Comparison of ENCODE assay signal across 10 cellular contexts in the genomic region with DNA sequence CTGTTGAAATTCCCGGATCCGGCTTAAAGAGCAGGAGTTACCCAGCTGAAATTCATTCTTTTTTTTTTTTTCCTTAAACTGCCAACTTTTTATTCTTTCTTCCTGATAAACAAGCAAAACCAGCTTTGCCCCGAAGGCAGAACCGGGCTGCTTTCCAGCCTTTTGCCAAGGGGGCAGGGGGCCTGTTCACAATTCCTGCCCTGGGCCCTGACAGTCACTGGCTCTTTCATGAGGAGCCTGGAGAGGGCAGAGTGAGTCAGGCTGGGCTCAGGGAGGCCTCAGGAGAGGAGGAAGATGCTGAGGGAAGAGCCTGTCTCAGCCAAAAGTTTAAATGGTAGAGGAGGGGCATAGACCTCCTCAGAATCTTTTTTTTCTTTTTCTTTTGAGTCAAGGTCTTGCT. TPM values are rescaled to one million over a fixed set of nuclear protein-coding genes. Genes with fewer than 3 reads are reported as not detected.
DNase-seq lines count a peak whose midpoint lies in the region; ATAC-seq and TF ChIP-seq lines count a peak whose summit lies in the region.
"Had no signal": no experiment of that assay in that cellular context is flagged by ENCODE, and none has a peak within 500 bp of the region (broad histone marks: within the 10 kb centered on the region; RNA-seq: fewer than 3 reads in every experiment).

No MANE protein-coding gene starts in this region.

- H3K27me3 ChIP-seq in SK-N-SH (ENCODE audit: insufficient read depth) = no peaks in the 10 kb centered on the region
- peaks cover 0 to under 1% (median 0%) of the 10 kb centered on the region in 7 donors for H3K27me3 ChIP-seq in spleen (replicated peaks in 1 of 7)

- CTCF ChIA-PET in SK-N-SH (lab: Yijun Ruan, JAX) = interaction anchor here (1.1 to 8.1 kb wide), 8 partner anchors 9 to 49 kb away, joined by 3 to 113 read pairs (median 4); a partner anchor contains a TSS

- H3K4me1 Mint-ChIP-seq in activated CD4-positive, alpha-beta T cell treated with anti-CD3 and anti-CD28 coated beads, Interleukin-2, amount 10 ng/mL, durations not matched to agents 24 days and 14 days = peaks cover 84% of the 10 kb centered on the region

- H3K9me3 ChIP-seq in SK-N-SH = no peaks in the 10 kb centered on the region
- peaks cover 0 to 8% (median 0%) of the 10 kb centered on the region in 8 donors for H3K9me3 ChIP-seq in spleen

- peaks cover 21% of the 10 kb centered on the region for H3K36me3 Mint-ChIP-seq in activated CD4-positive, alpha-beta T cell treated with anti-CD3 and anti-CD28 coated beads, Interleukin-2, amount 10 ng/mL, durations not matched to agents 24 days and 14 days (ENCODE audit: low read depth)

- no peak overlapping the region for H3K27ac Mint-ChIP-seq in activated CD4-positive, alpha-beta T cell treated with anti-CD3 and anti-CD28 coated beads, Interleukin-2, amount 10 ng/mL, durations not matched to agents 24 days and 14 days

- H3K4me3 ChIP-seq in SK-N-SH (ENCODE audit: low read depth in 2 of 2, low read length in 1 of 2) (no peak overlapping the region), fibroblast of villous mesenchyme (ENCODE audit: low read depth, low read length) (no peak overlapping the region), spleen (peak overlapping the region in 1 of 8 donors; percentile 2)

- no peak overlapping the region for H3K4me2 ChIP-seq in SK-N-SH

- TF ChIP-seq CTCF in SK-N-SH (IDR thresholded peaks at IDR 0.05) = peak; percentile 58
- peak; percentile 58 for TF ChIP-seq CTCF in fibroblast of villous mesenchyme (IDR thresholded peaks at IDR 0.05; ENCODE audit: insufficient read depth, low read depth, low read length)
- peak in 2 of 11 experiments; percentile 13 to 16 for TF ChIP-seq CTCF in spleen (IDR thresholded peaks at IDR 0.05 in 8 of 11, conservative IDR thresholded peaks at IDR 0.05 in 3 of 11)

- no peak for DNase-seq in activated CD4-positive, alpha-beta T cell treated with anti-CD3 and anti-CD28 coated beads, Interleukin-2, amount 10 ng/mL, durations not matched to agents 24 days and 14 days
- no peak for DNase-seq in activated CD4-positive, alpha-beta T cell treated with anti-CD3 and anti-CD28 coated beads, Interleukin-2, amount 50 U/mL, for 4 hours
- DNase-seq in SK-N-SH = peak; percentile 54
- peak; percentile 48 for DNase-seq in fibroblast of villous mesenchyme (ENCODE audit: low read depth)
- DNase-seq in spleen = peak; percentile 74
- no peak for DNase-seq in stimulated activated naive CD4-positive, alpha-beta T cell (lab: John Stamatoyannopoulos, UW)
- DNase-seq in NCI-H2196 (lab: John Stamatoyannopoulos, UW; ENCODE audit: unreplicated experiment) = no peak
- DNase-seq: activated CD4-positive, alpha-beta T cell treated with anti-CD3 and anti-CD28 coated beads, Interleukin-2, amount 50 U/mL, for 48 hours; stimulated activated CD4-positive, alpha-beta T cell treated with anti-CD3 and anti-CD28 coated beads, Interleukin-15, amount 100 ng/mL, for 24 hours had no signal

- peak overlapping the region; percentile 84 for H3K4me3 Mint-ChIP-seq in activated CD4-positive, alpha-beta T cell treated with anti-CD3 and anti-CD28 coated beads, Interleukin-2, amount 10 ng/mL, durations not matched to agents 24 days and 14 days

- 77% methylated on average over 4 of the region's 4 CpGs for WGBS in SK-N-SH (ENCODE audit: low lambda C conversion rate)
- 79 to 85% (median 83%) methylated on average over 4 of the region's 4 CpGs for WGBS in spleen, 5 donors

- peaks cover 2% of the 10 kb centered on the region for H3K27me3 Mint-ChIP-seq in activated CD4-positive, alpha-beta T cell treated with anti-CD3 and anti-CD28 coated beads, Interleukin-2, amount 10 ng/mL, durations not matched to agents 24 days and 14 days

- H3F3A ChIP-seq in SK-N-SH (replicated peaks; ENCODE audit: insufficient read depth) = no peaks in the 10 kb centered on the region

- TF ChIP-seq POLR2A in spleen (IDR thresholded peaks at IDR 0.05) = no peak

- peak; percentile 63 for TF ChIP-seq RAD21 in SK-N-SH (IDR thresholded peaks at IDR 0.05; ENCODE audit: low read length)

- POLR2A ChIA-PET in SK-N-SH (lab: Yijun Ruan, JAX) = interaction anchor here (0.7 kb wide), 1 partner anchor 10 kb away, joined by 3 read pairs; no protein-coding TSS in a partner anchor

- peaks cover 8% of the 10 kb centered on the region for H4K20me1 ChIP-seq in SK-N-SH (ENCODE audit: insufficient read depth)

- peaks cover 0 to 21% of the 10 kb centered on the region in 2 experiments; a peak in 2 of 4 replicates for H3K4me1 ChIP-seq in SK-N-SH (ENCODE audit: control insufficient read depth in 1 of 2, insufficient read depth in 2 of 2, low read depth in 1 of 2, low read length in 1 of 2)
- peaks cover 57 to 97% (median 86%) of the 10 kb centered on the region in 6 donors for H3K4me1 ChIP-seq in spleen

- H3K9ac ChIP-seq in SK-N-SH = no peak overlapping the region

- no peak for TF ChIP-seq EP300 in SK-N-SH (IDR thresholded peaks at IDR 0.05; ENCODE audit: borderline replicate concordance in 1 of 2, low read depth in 1 of 2, low read length in 1 of 2)

- H2AFZ ChIP-seq in SK-N-SH (ENCODE audit: low read depth) = no peak overlapping the region

- H3K27ac ChIP-seq in SK-N-SH (ENCODE audit: low read depth in 2 of 2, low read length in 1 of 2) = no peak overlapping the region
- H3K27ac ChIP-seq in spleen = peak overlapping the region in 7 of 8 donors; percentile 62 to 95 (median 90)

- H3K36me3 ChIP-seq in SK-N-SH (replicated peaks in 1 of 2; ENCODE audit: control insufficient read depth in 1 of 2, insufficient read depth in 2 of 2, low read length in 1 of 2) (peaks cover 0 to 20% of the 10 kb centered on the region in 2 experiments), spleen (peaks cover 0 to 12% (median 0%) of the 10 kb centered on the region in 6 donors)

- H3K9me2 ChIP-seq in SK-N-SH = no peaks in the 10 kb centered on the region

- H3K79me2 ChIP-seq in SK-N-SH (ENCODE audit: insufficient read depth) = peaks cover 50% of the 10 kb centered on the region

- H3K9me3 Mint-ChIP-seq in activated CD4-positive, alpha-beta T cell treated with anti-CD3 and anti-CD28 coated beads, Interleukin-2, amount 10 ng/mL, durations not matched to agents 24 days and 14 days = peaks cover 10% of the 10 kb centered on the region

- ATAC-seq in HG03442 (IDR thresholded peaks at IDR 0.05; ENCODE audit: unreplicated experiment) = no peak

- intact Hi-C loops in activated CD4-positive, alpha-beta T cell treated with anti-CD3 and anti-CD28 coated beads, Interleukin-2, amount 10 ng/mL, durations not matched to agents 24 days and 14 days (cut with micrococcal nuclease) = no loop called here
- intact Hi-C loops in spleen (cut with DNase I; ENCODE audit: low total_unique reads) = no loop called here

TF ChIP-seq in SK-N-SH, 30 proteins besides CTCF, POLR2A, EP300 and RAD21:
- TF ChIP-seq GATA2 (CRISPR knock-in tag; IDR thresholded peaks at IDR 0.05) (no peak), SMC3 (IDR thresholded peaks at IDR 0.05; ENCODE audit: low read depth, low read length) (peak; percentile 47)

RNA-seq across cellular contexts. Expression of a gene that starts 4.8 kb away (rescaled TPM):
- total RNA-seq in activated CD4-positive, alpha-beta T cell treated with anti-CD3 and anti-CD28 coated beads, Interleukin-2, amount 10 ng/mL, durations not matched to agents 24 days and 14 days = 25.5 and 25.7 TPM in 2 replicates
- polyA plus RNA-seq in SK-N-SH (2012; rRNA removed) (38.3 and 40.1 TPM in 2 replicates), spleen (10 to 100 TPM; 25.2 to 37.5 (median 30.3) TPM)
- polyA plus RNA-seq in SK-N-SH (2012; cell fraction: cytosol; rRNA removed) = 38.4 and 43.1 TPM in 2 replicates
- polyA plus RNA-seq in SK-N-SH (2012; cell fraction: nucleus; rRNA removed) = 25.0 and 25.4 TPM in 2 replicates
- total RNA-seq in fibroblast of villous mesenchyme (29.4 and 55.7 TPM in 2 replicates), spleen (10 to 100 TPM; 25.4 to 72.1 (median 42.1) TPM)

RNA-seq across cellular contexts. Expression of a gene that starts 27.9 kb away (rescaled TPM):
- total RNA-seq in activated CD4-positive, alpha-beta T cell treated with anti-CD3 and anti-CD28 coated beads, Interleukin-2, amount 10 ng/mL, durations not matched to agents 24 days and 14 days = not detected in 2 replicates
- polyA plus RNA-seq in SK-N-SH (2012; rRNA removed) = 0.44 and 0.54 TPM in 2 replicates
- 0.15 and 0.35 TPM in 2 replicates for polyA plus RNA-seq in SK-N-SH (2012; cell fraction: cytosol; rRNA removed)
- 0.93 and 0.95 TPM in 2 replicates for polyA plus RNA-seq in SK-N-SH (2012; cell fraction: nucleus; rRNA removed)
- total RNA-seq in fibroblast of villous mesenchyme = 0.43 and 2.3 TPM in 2 replicates
- total RNA-seq in spleen = 1 to 10 TPM in 1 of 7 donors, under 1 TPM in 3, not detected in 3; 0.13 to 1.0 (median 0.46) TPM
- polyA plus RNA-seq in spleen = under 1 TPM; 0.03 to 0.09 (median 0.03) TPM

RNA-seq across cellular contexts. Expression of a gene that starts 49.4 kb away (rescaled TPM):
- 173 and 177 TPM in 2 replicates for total RNA-seq in activated CD4-positive, alpha-beta T cell treated with anti-CD3 and anti-CD28 coated beads, Interleukin-2, amount 10 ng/mL, durations not matched to agents 24 days and 14 days
- polyA plus RNA-seq in SK-N-SH (2012; rRNA removed) (222 and 260 TPM in 2 replicates), spleen (100 to 1,000 TPM in 2 of 3 donors, 10 to 100 TPM in 1; 92.0 to 176 (median 133) TPM)
- 329 and 395 TPM in 2 replicates for polyA plus RNA-seq in SK-N-SH (2012; cell fraction: cytosol; rRNA removed)
- 119 and 142 TPM in 2 replicates for polyA plus RNA-seq in SK-N-SH (2012; cell fraction: nucleus; rRNA removed)
- total RNA-seq in fibroblast of villous mesenchyme (194 and 265 TPM in 2 replicates), spleen (100 to 1,000 TPM; 122 to 166 (median 140) TPM)

Comparison
In these comparisons a context has a peak if more than half of its experiments do, and no peak if none do; other contexts are left out.
1. DNase-seq: peak in SK-N-SH (single experiment), fibroblast of villous mesenchyme (single experiment) and spleen (single experiment); none in activated CD4-positive, alpha-beta T cell treated with anti-CD3 and anti-CD28 coated beads, Interleukin-2, amount 10 ng/mL, durations not matched to agents 24 days and 14 days (single experiment), activated CD4-positive, alpha-beta T cell treated with anti-CD3 and anti-CD28 coated beads, Interleukin-2, amount 50 U/mL, for 4 hours (0 of 2), stimulated activated naive CD4-positive, alpha-beta T cell (0 of 6) and NCI-H2196 (single experiment).
2. H3K27ac ChIP-seq: peak in spleen (7 of 8); none in SK-N-SH (0 of 2).